Comparison of ENCODE assay signal across 11 cellular contexts in the genomic region with DNA sequence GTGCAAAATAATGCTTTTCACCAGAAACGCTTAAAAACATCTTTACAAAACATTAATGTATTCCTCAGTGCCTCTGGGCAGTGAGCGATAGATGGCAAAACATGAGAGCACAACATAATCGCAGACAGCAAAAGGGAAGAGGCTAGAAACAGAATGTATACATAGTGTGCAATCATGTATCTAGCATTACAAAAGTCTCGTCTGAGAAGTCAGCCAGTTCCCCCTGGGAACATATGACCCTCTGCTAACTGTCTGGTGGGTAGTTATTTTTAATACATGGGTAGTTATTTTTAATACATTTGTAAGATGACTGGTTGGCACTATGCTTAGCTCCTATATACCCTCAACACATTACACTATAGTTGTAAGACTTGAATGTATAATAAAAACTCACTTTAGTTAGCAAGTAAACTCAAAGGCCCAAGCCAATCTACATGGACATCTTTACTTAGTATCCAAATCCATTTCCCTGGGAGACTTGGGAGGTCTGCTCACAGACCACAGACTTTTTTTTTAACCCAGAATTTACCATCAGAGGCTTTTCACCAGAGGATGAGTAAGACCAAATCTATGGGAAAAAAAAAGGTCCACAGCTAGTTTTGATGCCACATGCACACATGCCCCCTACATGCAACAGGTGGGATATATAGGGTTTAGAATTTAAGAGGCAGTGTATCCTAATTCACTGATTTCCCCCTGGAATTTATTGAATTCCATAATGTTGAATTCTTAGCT.
DNase-seq lines count a peak whose midpoint lies in the region; ATAC-seq, FAIRE-seq and TF ChIP-seq lines count a peak whose summit lies in the region.
"Had no signal": no experiment of that assay in that cellular context is flagged by ENCODE, and none has a peak within 500 bp of the region (broad histone marks: within the 10 kb centered on the region; RNA-seq: fewer than 3 reads in every experiment).

No MANE protein-coding gene starts in this region.

- no peak for FAIRE-seq in GM12878 (lab: Jason Lieb, UNC)

- no peak for TF ChIP-seq EP300 in GM12878 (IDR thresholded peaks at IDR 0.05; ENCODE audit: borderline replicate concordance in 1 of 2, control insufficient read depth in 1 of 2, low read depth in 2 of 2, low read length in 2 of 2)

- 59% methylated on average over 4 of the region's 4 CpGs for WGBS in GM12878 (ENCODE audit: insufficient coverage, insufficient replicate concordance, low lambda C conversion rate, missing lambda C conversion rate)

- no TSS peak for BruUV-seq in GM12878 (replicated peaks; lab: Mats Ljungman, UMichigan)

- H3K27ac ChIP-seq in Karpas-422 (ENCODE audit: low read length) (no peak overlapping the region), GM12878 (ENCODE audit: control insufficient read depth, insufficient read depth) (peak overlapping the region; percentile 50)

- peak; percentile 77 for ATAC-seq in GM12878
- no peak for ATAC-seq in T-cell (replicated peaks in 1 of 4)
- ATAC-seq in GM19395 (IDR thresholded peaks at IDR 0.05; ENCODE audit: unreplicated experiment) = no peak
- no peak for ATAC-seq in GM19035 (IDR thresholded peaks at IDR 0.05; ENCODE audit: unreplicated experiment)
- ATAC-seq: stimulated activated naive CD8-positive, alpha-beta T cell treated with anti-CD3 and anti-CD28 coated beads, Interleukin-15, Interleukin-2, amounts not matched to agents 100 U/mL and 50 U/mL, for 24 hours had no signal

- peaks cover 4% of the 10 kb centered on the region; the same call in 1 of the 2 replicates for H4K20me1 ChIP-seq in Karpas-422 (ENCODE audit: insufficient read depth, low read depth, low read length)
- H4K20me1 ChIP-seq in GM12878 (ENCODE audit: control insufficient read depth, insufficient read depth) = no peaks in the 10 kb centered on the region

- no peaks in the 10 kb centered on the region for H3K9me3 Mint-ChIP-seq in T-cell
- H3K9me3 Mint-ChIP-seq: T-helper 2 cell treated with Interferon-gamma antibody and Interleukin-4, amounts not matched to agents 5 μg/mL and 100 μg/mL, for 36 hours had no signal

- no peak overlapping the region for H3K4me3 Mint-ChIP-seq in T-cell
- H3K4me3 Mint-ChIP-seq: T-helper 2 cell treated with Interferon-gamma antibody and Interleukin-4, amounts not matched to agents 5 μg/mL and 100 μg/mL, for 36 hours had no signal

- peak; percentile 58 for TF ChIP-seq RAD21 in GM12878 (IDR thresholded peaks at IDR 0.05; ENCODE audit: insufficient read depth, low read depth, low read length)

- peaks cover 25 to 40% (median 35%) of the 10 kb centered on the region in 3 donors for H3K4me1 Mint-ChIP-seq in T-cell

- H3K27me3 ChIP-seq in Karpas-422 (ENCODE audit: low read length) (no peaks in the 10 kb centered on the region), GM12878 (replicated peaks in 1 of 2; ENCODE audit: control insufficient read depth in 2 of 2, insufficient read depth in 2 of 2, low read length in 1 of 2) (no peaks in the 10 kb centered on the region)

- POLR2A ChIA-PET in GM12878 (lab: Charles Lee) (interaction anchor here (0.5 to 2.2 kb wide), 5 partner anchors 14 to 131 kb away, joined by 3 to 18 read pairs (median 4); no protein-coding TSS in a partner anchor), T-cell (lab: Charles Lee) (no interaction called here)

- intact Hi-C loops in GM12878 (cut with micrococcal nuclease; ENCODE audit: unreplicated experiment) = no loop called here

- H3K9ac ChIP-seq in Karpas-422 (ENCODE audit: low read length) (no peak overlapping the region), GM12878 (ENCODE audit: control insufficient read depth, insufficient read depth, low read length) (no peak overlapping the region)

- RAD21 ChIA-PET in GM12878 (lab: Charles Lee; ENCODE audit: unreplicated experiment) = interaction anchor here (0.9 to 1.9 kb wide), 16 partner anchors 17 to 279 kb away, joined by 3 to 51 read pairs (median 8); partner anchors contain the start of gene CHRM4

- peaks cover 10% of the 10 kb centered on the region for H3K36me3 Mint-ChIP-seq in T-cell

- H3K9me3 ChIP-seq in Karpas-422 (ENCODE audit: low read length) = peaks cover 3% of the 10 kb centered on the region; the same call in 1 of the 2 replicates
- H3K9me3 ChIP-seq in GM12878 (replicated peaks; ENCODE audit: control insufficient read depth, insufficient read depth, low read length) = peaks cover 6% of the 10 kb centered on the region; the same call in 2 of the 3 replicates

- no peak for TF ChIP-seq POLR2A in GM12878 (IDR thresholded peaks at IDR 0.05; ENCODE audit: low read depth, low read length)

- CTCF ChIA-PET in GM12878 (lab: Yijun Ruan, JAX) (interaction anchor here (0.6 to 2.7 kb wide), 28 partner anchors 8 to 170 kb away, joined by 3 to 50 read pairs (median 4); partner anchors contain the start of genes ATG13 and CHRM4), T-cell (lab: Charles Lee) (no interaction called here)

- no peak overlapping the region for H3K27ac Mint-ChIP-seq in T-cell
- H3K27ac Mint-ChIP-seq: T-helper 2 cell treated with Interferon-gamma antibody and Interleukin-4, amounts not matched to agents 5 μg/mL and 100 μg/mL, for 36 hours had no signal

- peak overlapping the region; percentile 23 for H3K4me2 ChIP-seq in Karpas-422 (ENCODE audit: low read depth, low read length, poor library complexity, severe bottlenecking)
- no peak overlapping the region for H3K4me2 ChIP-seq in GM12878 (ENCODE audit: control insufficient read depth, insufficient read depth)

- no peak overlapping the region for H3K4me3 ChIP-seq in Karpas-422 (ENCODE audit: low read length)
- H3K4me3 ChIP-seq in GM12878 = no peak overlapping the region

- no peaks in the 10 kb centered on the region for H3K27me3 Mint-ChIP-seq in T-cell

- no peaks in the 10 kb centered on the region for H3K9me2 ChIP-seq in Karpas-422 (replicated peaks; ENCODE audit: insufficient read depth, low read length)

- H2AFZ ChIP-seq in Karpas-422 (ENCODE audit: low read length) = no peak overlapping the region
- H2AFZ ChIP-seq in GM12878 (ENCODE audit: control insufficient read depth, low read depth, low read length) = no peak overlapping the region

- peaks cover 22% of the 10 kb centered on the region for H3K4me1 ChIP-seq in Karpas-422 (ENCODE audit: low read length)
- H3K4me1 ChIP-seq in GM12878 (ENCODE audit: control insufficient read depth, insufficient read depth, low read length) = peaks cover 14% of the 10 kb centered on the region

- in situ Hi-C loops in GM12878 (cut with MboI) = no loop called here

- DNase-seq in EH (ENCODE audit: low read depth) (peak; percentile 72), Karpas-422 (peak; percentile 71), GM12878 (ENCODE audit: low read depth, low spot score) (no peak), myocyte (ENCODE audit: low read depth) (peak; percentile 36), T-cell (no peak), NOMO-1 (lab: John Stamatoyannopoulos, UW; ENCODE audit: unreplicated experiment in 2 of 2) (no peak)
- DNase-seq: effector CD4-positive, alpha-beta T cell; stimulated activated naive CD8-positive, alpha-beta T cell treated with anti-CD3 and anti-CD28 coated beads, Interleukin-15, Interleukin-2, amounts not matched to agents 100 U/mL and 50 U/mL, for 24 hours had no signal

- peaks cover 6% of the 10 kb centered on the region for H3K36me3 ChIP-seq in Karpas-422 (ENCODE audit: insufficient read depth, low read length)
- H3K36me3 ChIP-seq in GM12878 (ENCODE audit: control insufficient read depth in 2 of 2, insufficient read depth in 2 of 2, low read length in 1 of 2) = no peaks in the 10 kb centered on the region; a peak in 1 of 4 replicates

- TF ChIP-seq CTCF in GM12878 (IDR thresholded peaks at IDR 0.05 in 2 of 3, conservative IDR thresholded peaks at IDR 0.05 in 1 of 3; ENCODE audit: control insufficient read depth in 2 of 3, extremely low read depth in 1 of 3, insufficient read depth in 1 of 3, low read depth in 3 of 3, low read length in 3 of 3) = peak; percentile 26 to 46 (median 29); a peak in 4 of 6 replicates

- H3K79me2 ChIP-seq in Karpas-422 (ENCODE audit: low read length) = peaks cover 80% of the 10 kb centered on the region
- H3K79me2 ChIP-seq in GM12878 (ENCODE audit: control insufficient read depth, insufficient read depth, low read length) = peaks cover 38% of the 10 kb centered on the region

- SMC1A ChIA-PET in GM12878 (lab: Charles Lee; ENCODE audit: uncharacterized antibody, unreplicated experiment) = interaction anchor here (0.6 to 4.8 kb wide), 21 partner anchors 10 to 279 kb away, joined by 3 to 71 read pairs (median 4); no protein-coding TSS in a partner anchor

TF ChIP-seq in GM12878, 131 proteins besides CTCF, POLR2A, EP300 and RAD21 (continues in another document):
- no peak for TF ChIP-seq DPF2 (IDR thresholded peaks at IDR 0.05)
- no peak for TF ChIP-seq NFIC (IDR thresholded peaks at IDR 0.05; ENCODE audit: low read depth, low read length)
- no peak for TF ChIP-seq BACH1 (IDR thresholded peaks at IDR 0.05; ENCODE audit: borderline replicate concordance)
- no peak for TF ChIP-seq HCFC1 (IDR thresholded peaks at IDR 0.05; ENCODE audit: low read length)
- TF ChIP-seq SMAD5 (IDR thresholded peaks at IDR 0.05; ENCODE audit: low read depth) = no peak
- TF ChIP-seq ZNF24 (IDR thresholded peaks at IDR 0.05) = 0 out of 2 replicates have a peak, but pooled peaks have one; percentile 21
- TF ChIP-seq MYC (IDR thresholded peaks at IDR 0.05; ENCODE audit: insufficient read depth, insufficient read length, insufficient replicate concordance, low read length, severe bottlenecking) = no peak
- no peak for TF ChIP-seq GATAD2B (conservative IDR thresholded peaks at IDR 0.05; ENCODE audit: low read depth)
- no peak for TF ChIP-seq ZZZ3 (IDR thresholded peaks at IDR 0.05; ENCODE audit: control insufficient read depth, insufficient read length, low read depth)
- peak; percentile 11 to 19; a peak in 1 of 4 replicates for TF ChIP-seq IKZF2 (IDR thresholded peaks at IDR 0.05)
- peak; percentile 26 for TF ChIP-seq MEF2B (IDR thresholded peaks at IDR 0.05; ENCODE audit: partially characterized antibody, poor library complexity, severe bottlenecking)
- TF ChIP-seq RELA (IDR thresholded peaks at IDR 0.05; ENCODE audit: borderline replicate concordance, partially characterized antibody) = no peak
- TF ChIP-seq ZNF384 (IDR thresholded peaks at IDR 0.05; ENCODE audit: borderline replicate concordance, low read depth, low read length) = peak; percentile 42; the same call in 1 of the 2 replicates

Comparison
In these comparisons a context has a peak if more than half of its experiments do, and no peak if none do; other contexts are left out.
1. DNase-seq: peak in EH (single experiment), Karpas-422 (single experiment) and myocyte (single experiment); none in GM12878 (single experiment), T-cell (0 of 34) and NOMO-1 (0 of 2).